26 cellular contexts compared by ENCODE assay signal in genomic region chr1:67755160-67755559, GRCh38.
A peak's percentile ranks its signal among the peaks of the same experiment; 100 is the strongest.
DNase-seq lines count a peak whose midpoint lies in the region; ATAC-seq, FAIRE-seq and TF ChIP-seq lines count a peak whose summit lies in the region.
"Had no signal": no experiment of that assay in that cellular context is flagged by ENCODE, and none has a peak within 500 bp of the region (broad histone marks: within the 10 kb centered on the region; RNA-seq: fewer than 3 reads in every experiment).

No MANE protein-coding gene starts in this region.

- intact Hi-C loops in GM12878 (cut with micrococcal nuclease; ENCODE audit: unreplicated experiment) (no loop called here), stomach (cut with DNase I; ENCODE audit: low total_unique reads) (no loop called here)

- H3K4me3 Mint-ChIP-seq in stimulated activated memory B cell treated with anti-CD40 and anti-IgM and Interleukin-4, amounts not matched to agents 10 μg/mL and 1 μg/mL and 100 μg/mL, for 72 hours = no peak overlapping the region
- H3K4me3 Mint-ChIP-seq: activated CD8-positive, alpha-beta T cell treated with anti-CD3 and anti-CD28 coated beads, Interleukin-2, amount 10 ng/mL, durations not matched to agents 7 days and 5 days; activated naive CD8-positive, alpha-beta T cell treated with anti-CD3 and anti-CD28 coated beads, Interleukin-2, amount 50 U/mL, for 24 hours had no signal

- H3K4me3 ChIP-seq in GM12878 = no peak overlapping the region
- no peak overlapping the region for H3K4me3 ChIP-seq in stomach
- H3K4me3 ChIP-seq: PC-9, psoas muscle, upper lobe of right lung had no signal

- BruUV-seq in GM12878 (replicated peaks; lab: Mats Ljungman, UMichigan) = no TSS peak

- ATAC-seq in GM21786 (IDR thresholded peaks at IDR 0.05; ENCODE audit: unreplicated experiment) = peak; percentile 17
- peak; percentile 10 for ATAC-seq in GM12878
- ATAC-seq in stimulated activated memory B cell treated with anti-CD40 and anti-IgM and Interleukin-4, amounts not matched to agents 10 μg/mL and 1 μg/mL and 100 μg/mL, for 72 hours = peak; percentile 32
- ATAC-seq in HG03045 (IDR thresholded peaks at IDR 0.05; ENCODE audit: unreplicated experiment) = no peak
- ATAC-seq in HG03460 (IDR thresholded peaks at IDR 0.05; ENCODE audit: unreplicated experiment) = no peak
- ATAC-seq: activated CD8-positive, alpha-beta T cell treated with anti-CD3 and anti-CD28 coated beads, Interleukin-2, amount 10 ng/mL, durations not matched to agents 7 days and 5 days; activated naive CD8-positive, alpha-beta T cell treated with anti-CD3 and anti-CD28 coated beads, Interleukin-2, amount 50 U/mL, for 24 hours; psoas muscle; upper lobe of right lung had no signal

- H4K20me1 ChIP-seq in GM12878 (ENCODE audit: control insufficient read depth, insufficient read depth) = no peaks in the 10 kb centered on the region

- POLR2A ChIA-PET in GM12878 (lab: Charles Lee) = interaction anchor here (0.6 to 6.2 kb wide), 8 partner anchors 13 to 198 kb away, joined by 3 to 30 read pairs (median 4); partner anchors contain the start of gene GADD45A

- H3K79me2 ChIP-seq in GM12878 (ENCODE audit: control insufficient read depth, insufficient read depth, low read length) = no peaks in the 10 kb centered on the region

- no peak for TF ChIP-seq POLR2A in GM12878 (IDR thresholded peaks at IDR 0.05; ENCODE audit: low read depth, low read length)
- TF ChIP-seq POLR2A in stomach (IDR thresholded peaks at IDR 0.05) = no peak

- no peaks in the 10 kb centered on the region for H3K27me3 ChIP-seq in GM12878 (replicated peaks in 1 of 2; ENCODE audit: control insufficient read depth in 2 of 2, insufficient read depth in 2 of 2, low read length in 1 of 2)
- H3K27me3 ChIP-seq in stomach = no peaks in the 10 kb centered on the region
- H3K27me3 ChIP-seq: upper lobe of right lung had no signal

- peaks cover 25% of the 10 kb centered on the region for H3K4me1 Mint-ChIP-seq in stimulated activated memory B cell treated with anti-CD40 and anti-IgM and Interleukin-4, amounts not matched to agents 10 μg/mL and 1 μg/mL and 100 μg/mL, for 72 hours

- H3K9me3 ChIP-seq in GM12878 (replicated peaks; ENCODE audit: control insufficient read depth, insufficient read depth, low read length) = no peaks in the 10 kb centered on the region
- no peaks in the 10 kb centered on the region for H3K9me3 ChIP-seq in stomach
- H3K9me3 ChIP-seq: psoas muscle, upper lobe of right lung had no signal

- H3K36me3 ChIP-seq in GM12878 (ENCODE audit: control insufficient read depth in 2 of 2, insufficient read depth in 2 of 2, low read length in 1 of 2) = no peaks in the 10 kb centered on the region
- H3K36me3 ChIP-seq in stomach = no peaks in the 10 kb centered on the region
- H3K36me3 ChIP-seq: upper lobe of right lung had no signal

- H3K27ac ChIP-seq in GM12878 (ENCODE audit: control insufficient read depth, insufficient read depth) (no peak overlapping the region), stomach (no peak overlapping the region)
- H3K27ac ChIP-seq: C4-2B, PC-9, psoas muscle, upper lobe of right lung had no signal

- H3K36me3 Mint-ChIP-seq in stimulated activated memory B cell treated with anti-CD40 and anti-IgM and Interleukin-4, amounts not matched to agents 10 μg/mL and 1 μg/mL and 100 μg/mL, for 72 hours = no peaks in the 10 kb centered on the region

- CTCF ChIA-PET in GM12878 (lab: Yijun Ruan, JAX) = interaction anchor here (0.6 to 10.8 kb wide), 11 partner anchors 9 to 218 kb away, joined by 3 to 213 read pairs (median 4); no protein-coding TSS in a partner anchor

- TF ChIP-seq EP300 in GM12878 (IDR thresholded peaks at IDR 0.05; ENCODE audit: borderline replicate concordance in 1 of 2, control insufficient read depth in 1 of 2, low read depth in 2 of 2, low read length in 2 of 2) (0 out of 4 replicates have a peak, but pooled peaks of 1 of the 2 experiments have one; percentile 33), stomach (IDR thresholded peaks at IDR 0.05) (no peak)

- no peak for FAIRE-seq in GM12878 (lab: Jason Lieb, UNC)
- FAIRE-seq: D721Med had no signal

- H3K9me3 Mint-ChIP-seq in stimulated activated memory B cell treated with anti-CD40 and anti-IgM and Interleukin-4, amounts not matched to agents 10 μg/mL and 1 μg/mL and 100 μg/mL, for 72 hours = no peaks in the 10 kb centered on the region
- H3K9me3 Mint-ChIP-seq: activated naive CD8-positive, alpha-beta T cell treated with anti-CD3 and anti-CD28 coated beads, Interleukin-2, amount 50 U/mL, for 24 hours had no signal

- H3K9ac ChIP-seq in GM12878 (ENCODE audit: control insufficient read depth, insufficient read depth, low read length) = no peak overlapping the region

- peaks cover 33% of the 10 kb centered on the region for H3K4me1 ChIP-seq in GM12878 (ENCODE audit: control insufficient read depth, insufficient read depth, low read length)
- H3K4me1 ChIP-seq in stomach = peaks cover 18 to 76% (median 47%) of the 10 kb centered on the region in 4 donors

- peak overlapping the region; percentile 47; the same call in 1 of the 2 replicates for H3K4me2 ChIP-seq in GM12878 (ENCODE audit: control insufficient read depth, insufficient read depth)
- H3K4me2 ChIP-seq: PC-9 had no signal

- SMC1A ChIA-PET in GM12878 (lab: Charles Lee; ENCODE audit: uncharacterized antibody, unreplicated experiment) = interaction anchor here (0.8 to 14.1 kb wide), 22 partner anchors 11 to 323 kb away, joined by 3 to 227 read pairs (median 4); partner anchors contain the start of gene GADD45A

- 100% methylated on average over 2 of the region's 2 CpGs for WGBS in GM12878 (ENCODE audit: insufficient coverage, insufficient replicate concordance, low lambda C conversion rate, missing lambda C conversion rate)
- 95 to 100% (median 99%) methylated on average over 2 of the region's 2 CpGs for WGBS in stomach, 5 donors

- TF ChIP-seq CTCF in GM12878 (IDR thresholded peaks at IDR 0.05 in 2 of 3, conservative IDR thresholded peaks at IDR 0.05 in 1 of 3; ENCODE audit: control insufficient read depth in 2 of 3, extremely low read depth in 1 of 3, insufficient read depth in 1 of 3, low read depth in 3 of 3, low read length in 3 of 3) (no peak), stomach (IDR thresholded peaks at IDR 0.05) (no peak)

- DNase-seq in DMS79 (lab: John Stamatoyannopoulos, UW) (peak; percentile 15), GM12878 (ENCODE audit: low read depth, low spot score) (peak; percentile 46), COLO668 (lab: John Stamatoyannopoulos, UW; ENCODE audit: unreplicated experiment) (no peak), stomach (no peak)
- DNase-seq: activated CD4-positive, CD25-positive, alpha-beta regulatory T cell treated with anti-CD3 and anti-CD28 coated beads, Interleukin-2, amount 50 U/mL, for 72 hours; activated CD8-positive, alpha-beta T cell treated with anti-CD3 and anti-CD28 coated beads, Interleukin-2, amount 10 ng/mL, durations not matched to agents 7 days and 5 days; activated gamma-delta T cell treated with Interleukin-2 at 50 U/mL for 16 hours; activated naive CD8-positive, alpha-beta T cell treated with anti-CD3 and anti-CD28 coated beads, Interleukin-2, amount 50 U/mL, for 24 hours; effector CD8-positive, alpha-beta T cell; erythroblast; foreskin fibroblast; IMR-90; left colon; MM.1S; NCI-H2107; NCI-H446 treated with DMSO at 0.1 percent for 48 hours; psoas muscle; stimulated activated CD8-positive, alpha-beta memory T cell treated with anti-CD3 and anti-CD28 coated beads, Interleukin-4, amount 100 ng/mL, for 48 hours; upper lobe of right lung had no signal

- H2AFZ ChIP-seq in GM12878 (ENCODE audit: control insufficient read depth, low read depth, low read length) = no peak overlapping the region; the same call in 1 of the 2 replicates
- H2AFZ ChIP-seq: PC-9 had no signal

- TF ChIP-seq RAD21 in GM12878 (IDR thresholded peaks at IDR 0.05; ENCODE audit: insufficient read depth, low read depth, low read length) = no peak

- H3K27ac Mint-ChIP-seq in stimulated activated memory B cell treated with anti-CD40 and anti-IgM and Interleukin-4, amounts not matched to agents 10 μg/mL and 1 μg/mL and 100 μg/mL, for 72 hours = peak overlapping the region; percentile 56
- H3K27ac Mint-ChIP-seq: activated CD8-positive, alpha-beta T cell treated with anti-CD3 and anti-CD28 coated beads, Interleukin-2, amount 10 ng/mL, durations not matched to agents 7 days and 5 days; activated naive CD8-positive, alpha-beta T cell treated with anti-CD3 and anti-CD28 coated beads, Interleukin-2, amount 50 U/mL, for 24 hours had no signal

- in situ Hi-C loops in GM12878 (cut with MboI) = loop anchor here (5.0 to 10.0 kb wide), 2 partner anchors 73 to 420 kb away; no protein-coding TSS in a partner anchor

- H3K27me3 Mint-ChIP-seq in stimulated activated memory B cell treated with anti-CD40 and anti-IgM and Interleukin-4, amounts not matched to agents 10 μg/mL and 1 μg/mL and 100 μg/mL, for 72 hours = peaks cover 13% of the 10 kb centered on the region

- RAD21 ChIA-PET in GM12878 (lab: Charles Lee; ENCODE audit: unreplicated experiment) = interaction anchor here (0.7 to 12.6 kb wide), 15 partner anchors 8 to 220 kb away, joined by 3 to 225 read pairs (median 4); partner anchors contain the start of gene GADD45A

TF ChIP-seq in GM12878, 131 proteins besides CTCF, POLR2A, EP300 and RAD21 (continues in another document):
- TF ChIP-seq BMI1 (IDR thresholded peaks at IDR 0.05; ENCODE audit: borderline replicate concordance) (no peak), ETV6 (conservative IDR thresholded peaks at IDR 0.05 in 1 of 2, IDR thresholded peaks at IDR 0.05 in 1 of 2; ENCODE audit: borderline replicate concordance in 1 of 2, low read depth in 1 of 2) (no peak), SUPT20H (IDR thresholded peaks at IDR 0.05; ENCODE audit: borderline replicate concordance, control insufficient read depth, low read depth, low read length) (no peak), IRF5 (IDR thresholded peaks at IDR 0.05; ENCODE audit: borderline replicate concordance) (no peak), IKZF2 (IDR thresholded peaks at IDR 0.05) (no peak; a peak in 2 of 4 replicates)

Comparison
In these comparisons a context has a peak if more than half of its experiments do, and no peak if none do; other contexts are left out.
1. DNase-seq: peak in DMS79 (single experiment) and GM12878 (single experiment); none in COLO668 (single experiment) and stomach (single experiment).
2. ATAC-seq: peak in GM21786 (single experiment), GM12878 (single experiment) and stimulated activated memory B cell treated with anti-CD40 and anti-IgM and Interleukin-4, amounts not matched to agents 10 μg/mL and 1 μg/mL and 100 μg/mL, for 72 hours (single experiment); none in HG03045 (single experiment) and HG03460 (single experiment).